Comparison of ENCODE assay signal across 1 cellular context in the genomic region with DNA sequence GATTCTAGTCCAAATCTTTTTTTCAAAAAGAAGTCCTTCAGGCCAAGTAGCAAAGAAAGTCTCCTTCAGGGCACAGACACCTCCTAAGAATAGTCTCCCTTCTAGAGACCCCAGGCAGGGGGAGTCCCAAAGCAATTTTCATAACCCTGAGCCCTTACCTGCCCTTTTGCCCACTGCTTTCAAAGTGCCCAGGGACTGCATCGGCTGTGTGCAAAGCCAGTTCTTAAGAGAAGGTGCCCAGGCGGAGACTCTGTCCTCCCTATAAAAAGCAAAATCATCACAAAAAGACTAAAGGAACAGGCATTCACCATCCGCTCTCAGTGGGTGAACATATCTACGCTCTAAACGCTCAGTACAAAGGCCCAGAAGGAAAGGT.
TF ChIP-seq lines count a peak whose summit lies in the region.

No MANE protein-coding gene starts in this region.

TF ChIP-seq in endothelial cell of umbilical vein, 7 proteins besides CTCF, POLR2A, EP300 and RAD21:
- TF ChIP-seq JUN (IDR thresholded peaks at IDR 0.05; ENCODE audit: borderline replicate concordance, insufficient read depth, insufficient read length, low read depth) (no peak), MYC (IDR thresholded peaks at IDR 0.05; ENCODE audit: low read depth, low read length) (no peak), MAX (IDR thresholded peaks at IDR 0.05; ENCODE audit: insufficient read depth, insufficient read length) (no peak), EZH2 (IDR thresholded peaks at IDR 0.05; ENCODE audit: borderline replicate concordance, low read depth, low read length, severe bottlenecking) (no peak)
TF ChIP-seq in endothelial cell of umbilical vein: peak in this region for 0.
